ENCODE assay signal across 1 cellular context in the genomic region with DNA sequence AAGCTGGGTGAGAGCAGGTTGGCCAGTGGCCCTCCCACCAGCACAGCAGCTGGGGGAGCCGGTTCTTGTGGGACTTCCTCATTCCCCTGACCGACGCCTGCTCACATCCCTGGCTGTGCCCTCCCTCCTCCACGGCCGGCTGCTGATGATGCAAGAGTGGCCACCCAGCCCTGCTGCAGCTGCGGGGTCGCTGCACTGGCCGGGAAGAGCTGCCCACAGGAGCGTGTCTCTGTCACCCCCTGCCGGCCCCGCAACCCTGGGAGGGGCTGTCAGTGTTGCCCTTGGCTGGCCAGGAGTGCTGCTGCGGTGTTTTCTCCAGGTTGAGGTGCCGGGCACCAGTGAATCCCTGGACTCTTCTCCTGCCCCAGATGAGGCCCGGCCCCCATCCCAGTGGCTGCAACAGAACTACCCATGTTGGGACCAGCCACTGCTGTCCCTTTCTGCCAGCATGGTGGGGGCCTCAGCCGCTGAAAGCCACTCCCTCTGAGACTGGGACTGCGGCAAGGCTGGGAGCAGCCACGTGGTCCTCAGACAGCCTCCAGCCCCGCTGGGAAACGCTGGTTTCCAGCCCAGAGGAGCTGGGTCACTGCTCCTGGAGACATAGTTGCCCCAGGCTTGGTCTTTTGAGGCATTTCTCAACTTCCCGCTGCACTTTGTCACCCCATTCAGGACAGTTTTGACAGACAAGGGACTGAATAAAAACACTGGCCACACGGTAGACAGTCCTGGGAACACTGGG.
TF ChIP-seq lines count a peak whose summit lies in the region.

No MANE protein-coding gene starts in this region.

TF ChIP-seq in HepG2, 621 proteins besides CTCF, POLR2A, EP300 and RAD21 (continued from another document and continues in another):
- TF ChIP-seq, protein P1, sequence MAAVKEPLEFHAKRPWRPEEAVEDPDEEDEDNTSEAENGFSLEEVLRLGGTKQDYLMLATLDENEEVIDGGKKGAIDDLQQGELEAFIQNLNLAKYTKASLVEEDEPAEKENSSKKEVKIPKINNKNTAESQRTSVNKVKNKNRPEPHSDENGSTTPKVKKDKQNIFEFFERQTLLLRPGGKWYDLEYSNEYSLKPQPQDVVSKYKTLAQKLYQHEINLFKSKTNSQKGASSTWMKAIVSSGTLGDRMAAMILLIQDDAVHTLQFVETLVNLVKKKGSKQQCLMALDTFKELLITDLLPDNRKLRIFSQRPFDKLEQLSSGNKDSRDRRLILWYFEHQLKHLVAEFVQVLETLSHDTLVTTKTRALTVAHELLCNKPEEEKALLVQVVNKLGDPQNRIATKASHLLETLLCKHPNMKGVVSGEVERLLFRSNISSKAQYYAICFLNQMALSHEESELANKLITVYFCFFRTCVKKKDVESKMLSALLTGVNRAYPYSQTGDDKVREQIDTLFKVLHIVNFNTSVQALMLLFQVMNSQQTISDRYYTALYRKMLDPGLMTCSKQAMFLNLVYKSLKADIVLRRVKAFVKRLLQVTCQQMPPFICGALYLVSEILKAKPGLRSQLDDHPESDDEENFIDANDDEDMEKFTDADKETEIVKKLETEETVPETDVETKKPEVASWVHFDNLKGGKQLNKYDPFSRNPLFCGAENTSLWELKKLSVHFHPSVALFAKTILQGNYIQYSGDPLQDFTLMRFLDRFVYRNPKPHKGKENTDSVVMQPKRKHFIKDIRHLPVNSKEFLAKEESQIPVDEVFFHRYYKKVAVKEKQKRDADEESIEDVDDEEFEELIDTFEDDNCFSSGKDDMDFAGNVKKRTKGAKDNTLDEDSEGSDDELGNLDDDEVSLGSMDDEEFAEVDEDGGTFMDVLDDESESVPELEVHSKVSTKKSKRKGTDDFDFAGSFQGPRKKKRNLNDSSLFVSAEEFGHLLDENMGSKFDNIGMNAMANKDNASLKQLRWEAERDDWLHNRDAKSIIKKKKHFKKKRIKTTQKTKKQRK (IDR thresholded peaks at IDR 0.05; ENCODE audit: low read length), result no peak
- TF ChIP-seq, protein P2, sequence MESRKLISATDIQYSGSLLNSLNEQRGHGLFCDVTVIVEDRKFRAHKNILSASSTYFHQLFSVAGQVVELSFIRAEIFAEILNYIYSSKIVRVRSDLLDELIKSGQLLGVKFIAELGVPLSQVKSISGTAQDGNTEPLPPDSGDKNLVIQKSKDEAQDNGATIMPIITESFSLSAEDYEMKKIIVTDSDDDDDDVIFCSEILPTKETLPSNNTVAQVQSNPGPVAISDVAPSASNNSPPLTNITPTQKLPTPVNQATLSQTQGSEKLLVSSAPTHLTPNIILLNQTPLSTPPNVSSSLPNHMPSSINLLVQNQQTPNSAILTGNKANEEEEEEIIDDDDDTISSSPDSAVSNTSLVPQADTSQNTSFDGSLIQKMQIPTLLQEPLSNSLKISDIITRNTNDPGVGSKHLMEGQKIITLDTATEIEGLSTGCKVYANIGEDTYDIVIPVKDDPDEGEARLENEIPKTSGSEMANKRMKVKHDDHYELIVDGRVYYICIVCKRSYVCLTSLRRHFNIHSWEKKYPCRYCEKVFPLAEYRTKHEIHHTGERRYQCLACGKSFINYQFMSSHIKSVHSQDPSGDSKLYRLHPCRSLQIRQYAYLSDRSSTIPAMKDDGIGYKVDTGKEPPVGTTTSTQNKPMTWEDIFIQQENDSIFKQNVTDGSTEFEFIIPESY (CRISPR knock-in tag; IDR thresholded peaks at IDR 0.05), result peak; percentile 46; the same call in 1 of the 2 replicates
- TF ChIP-seq, protein P3, sequence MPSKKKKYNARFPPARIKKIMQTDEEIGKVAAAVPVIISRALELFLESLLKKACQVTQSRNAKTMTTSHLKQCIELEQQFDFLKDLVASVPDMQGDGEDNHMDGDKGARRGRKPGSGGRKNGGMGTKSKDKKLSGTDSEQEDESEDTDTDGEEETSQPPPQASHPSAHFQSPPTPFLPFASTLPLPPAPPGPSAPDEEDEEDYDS (CRISPR knock-in tag; IDR thresholded peaks at IDR 0.05), result no peak
- TF ChIP-seq ZNF224 (CRISPR knock-in tag; IDR thresholded peaks at IDR 0.05) (peak; percentile 35; the same call in 1 of the 2 replicates), MED1 (CRISPR knock-in tag; IDR thresholded peaks at IDR 0.05) (peak; percentile 61), ZNF839 (CRISPR knock-in tag; IDR thresholded peaks at IDR 0.05; ENCODE audit: borderline replicate concordance) (0 out of 2 replicates have a peak, but pooled peaks have one; percentile 21), HHEX (CRISPR knock-in tag; IDR thresholded peaks at IDR 0.05) (no peak), ZNF772 (CRISPR knock-in tag; IDR thresholded peaks at IDR 0.05) (no peak), ZNF552 (CRISPR knock-in tag; IDR thresholded peaks at IDR 0.05; ENCODE audit: borderline replicate concordance) (no peak), ZNF292 (CRISPR knock-in tag; IDR thresholded peaks at IDR 0.05; ENCODE audit: borderline replicate concordance, low read depth) (no peak), ATRX (CRISPR knock-in tag; IDR thresholded peaks at IDR 0.05; ENCODE audit: borderline replicate concordance) (no peak), CEBPB (IDR thresholded peaks at IDR 0.05; ENCODE audit: borderline replicate concordance, low read depth, low read length) (peak; percentile 97), MIER3 (CRISPR knock-in tag; IDR thresholded peaks at IDR 0.05; ENCODE audit: borderline replicate concordance) (peak; percentile 55; the same call in 1 of the 2 replicates), KLF16 (CRISPR knock-in tag; IDR thresholded peaks at IDR 0.05) (peak in 1 of 2 experiments; percentile 75; a peak in 1 of 4 replicates), KDM4B (CRISPR knock-in tag; IDR thresholded peaks at IDR 0.05) (0 out of 2 replicates have a peak, but pooled peaks have one; percentile 23), KAT8 (CRISPR knock-in tag; IDR thresholded peaks at IDR 0.05) (peak; percentile 59), ZSCAN21 (CRISPR knock-in tag; IDR thresholded peaks at IDR 0.05; ENCODE audit: borderline replicate concordance) (peak; percentile 18; the same call in 1 of the 2 replicates), GABPA (IDR thresholded peaks at IDR 0.05; ENCODE audit: low read depth, low read length) (no peak), GABPA (CRISPR knock-in tag; IDR thresholded peaks at IDR 0.05; ENCODE audit: low read depth) (0 out of 2 replicates have a peak, but pooled peaks have one; percentile 24), NCOA5 (CRISPR knock-in tag; IDR thresholded peaks at IDR 0.05) (no peak), ZFP1 (CRISPR knock-in tag; IDR thresholded peaks at IDR 0.05) (0 out of 2 replicates have a peak, but pooled peaks have one; percentile 43), NR3C1 (CRISPR knock-in tag; IDR thresholded peaks at IDR 0.05) (no peak), ZNF629 (CRISPR knock-in tag; conservative IDR thresholded peaks at IDR 0.05) (peak; percentile 30; the same call in 1 of the 2 replicates), ZNF205 (CRISPR knock-in tag; IDR thresholded peaks at IDR 0.05) (0 out of 2 replicates have a peak, but pooled peaks have one; percentile 32), RXRA (CRISPR knock-in tag; IDR thresholded peaks at IDR 0.05) (peak; percentile 56; the same call in 1 of the 2 replicates), SIN3A (IDR thresholded peaks at IDR 0.05; ENCODE audit: borderline replicate concordance, low read depth, low read length) (0 out of 2 replicates have a peak, but pooled peaks have one; percentile 58), TEAD3 (CRISPR knock-in tag; optimal IDR thresholded peaks at IDR 0.05; ENCODE audit: borderline replicate concordance) (peak; percentile 76), ZNF782 (CRISPR knock-in tag; IDR thresholded peaks at IDR 0.05; ENCODE audit: borderline replicate concordance) (peak; percentile 81; the same call in 1 of the 2 replicates), SIX4 (CRISPR knock-in tag; IDR thresholded peaks at IDR 0.05) (0 out of 2 replicates have a peak, but pooled peaks have one; percentile 24), ZFYVE20 (CRISPR knock-in tag; IDR thresholded peaks at IDR 0.05; ENCODE audit: borderline replicate concordance, low read depth) (0 out of 2 replicates have a peak, but pooled peaks have one; percentile 60)
- TF ChIP-seq, protein P4, sequence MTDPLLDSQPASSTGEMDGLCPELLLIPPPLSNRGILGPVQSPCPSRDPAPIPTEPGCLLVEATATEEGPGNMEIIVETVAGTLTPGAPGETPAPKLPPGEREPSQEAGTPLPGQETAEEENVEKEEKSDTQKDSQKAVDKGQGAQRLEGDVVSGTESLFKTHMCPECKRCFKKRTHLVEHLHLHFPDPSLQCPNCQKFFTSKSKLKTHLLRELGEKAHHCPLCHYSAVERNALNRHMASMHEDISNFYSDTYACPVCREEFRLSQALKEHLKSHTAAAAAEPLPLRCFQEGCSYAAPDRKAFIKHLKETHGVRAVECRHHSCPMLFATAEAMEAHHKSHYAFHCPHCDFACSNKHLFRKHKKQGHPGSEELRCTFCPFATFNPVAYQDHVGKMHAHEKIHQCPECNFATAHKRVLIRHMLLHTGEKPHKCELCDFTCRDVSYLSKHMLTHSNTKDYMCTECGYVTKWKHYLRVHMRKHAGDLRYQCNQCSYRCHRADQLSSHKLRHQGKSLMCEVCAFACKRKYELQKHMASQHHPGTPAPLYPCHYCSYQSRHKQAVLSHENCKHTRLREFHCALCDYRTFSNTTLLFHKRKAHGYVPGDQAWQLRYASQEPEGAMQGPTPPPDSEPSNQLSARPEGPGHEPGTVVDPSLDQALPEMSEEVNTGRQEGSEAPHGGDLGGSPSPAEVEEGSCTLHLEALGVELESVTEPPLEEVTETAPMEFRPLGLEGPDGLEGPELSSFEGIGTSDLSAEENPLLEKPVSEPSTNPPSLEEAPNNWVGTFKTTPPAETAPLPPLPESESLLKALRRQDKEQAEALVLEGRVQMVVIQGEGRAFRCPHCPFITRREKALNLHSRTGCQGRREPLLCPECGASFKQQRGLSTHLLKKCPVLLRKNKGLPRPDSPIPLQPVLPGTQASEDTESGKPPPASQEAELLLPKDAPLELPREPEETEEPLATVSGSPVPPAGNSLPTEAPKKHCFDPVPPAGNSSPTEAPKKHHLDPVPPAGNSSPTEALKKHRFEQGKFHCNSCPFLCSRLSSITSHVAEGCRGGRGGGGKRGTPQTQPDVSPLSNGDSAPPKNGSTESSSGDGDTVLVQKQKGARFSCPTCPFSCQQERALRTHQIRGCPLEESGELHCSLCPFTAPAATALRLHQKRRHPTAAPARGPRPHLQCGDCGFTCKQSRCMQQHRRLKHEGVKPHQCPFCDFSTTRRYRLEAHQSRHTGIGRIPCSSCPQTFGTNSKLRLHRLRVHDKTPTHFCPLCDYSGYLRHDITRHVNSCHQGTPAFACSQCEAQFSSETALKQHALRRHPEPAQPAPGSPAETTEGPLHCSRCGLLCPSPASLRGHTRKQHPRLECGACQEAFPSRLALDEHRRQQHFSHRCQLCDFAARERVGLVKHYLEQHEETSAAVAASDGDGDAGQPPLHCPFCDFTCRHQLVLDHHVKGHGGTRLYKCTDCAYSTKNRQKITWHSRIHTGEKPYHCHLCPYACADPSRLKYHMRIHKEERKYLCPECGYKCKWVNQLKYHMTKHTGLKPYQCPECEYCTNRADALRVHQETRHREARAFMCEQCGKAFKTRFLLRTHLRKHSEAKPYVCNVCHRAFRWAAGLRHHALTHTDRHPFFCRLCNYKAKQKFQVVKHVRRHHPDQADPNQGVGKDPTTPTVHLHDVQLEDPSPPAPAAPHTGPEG (CRISPR knock-in tag; IDR thresholded peaks at IDR 0.05), result peak; percentile 72
- TF ChIP-seq, protein P5, sequence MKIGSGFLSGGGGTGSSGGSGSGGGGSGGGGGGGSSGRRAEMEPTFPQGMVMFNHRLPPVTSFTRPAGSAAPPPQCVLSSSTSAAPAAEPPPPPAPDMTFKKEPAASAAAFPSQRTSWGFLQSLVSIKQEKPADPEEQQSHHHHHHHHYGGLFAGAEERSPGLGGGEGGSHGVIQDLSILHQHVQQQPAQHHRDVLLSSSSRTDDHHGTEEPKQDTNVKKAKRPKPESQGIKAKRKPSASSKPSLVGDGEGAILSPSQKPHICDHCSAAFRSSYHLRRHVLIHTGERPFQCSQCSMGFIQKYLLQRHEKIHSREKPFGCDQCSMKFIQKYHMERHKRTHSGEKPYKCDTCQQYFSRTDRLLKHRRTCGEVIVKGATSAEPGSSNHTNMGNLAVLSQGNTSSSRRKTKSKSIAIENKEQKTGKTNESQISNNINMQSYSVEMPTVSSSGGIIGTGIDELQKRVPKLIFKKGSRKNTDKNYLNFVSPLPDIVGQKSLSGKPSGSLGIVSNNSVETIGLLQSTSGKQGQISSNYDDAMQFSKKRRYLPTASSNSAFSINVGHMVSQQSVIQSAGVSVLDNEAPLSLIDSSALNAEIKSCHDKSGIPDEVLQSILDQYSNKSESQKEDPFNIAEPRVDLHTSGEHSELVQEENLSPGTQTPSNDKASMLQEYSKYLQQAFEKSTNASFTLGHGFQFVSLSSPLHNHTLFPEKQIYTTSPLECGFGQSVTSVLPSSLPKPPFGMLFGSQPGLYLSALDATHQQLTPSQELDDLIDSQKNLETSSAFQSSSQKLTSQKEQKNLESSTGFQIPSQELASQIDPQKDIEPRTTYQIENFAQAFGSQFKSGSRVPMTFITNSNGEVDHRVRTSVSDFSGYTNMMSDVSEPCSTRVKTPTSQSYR (CRISPR knock-in tag; IDR thresholded peaks at IDR 0.05; ENCODE audit: borderline replicate concordance), result peak; percentile 63; the same call in 1 of the 2 replicates
